In genomic region chr12:52213541-52214420, GRCh38 we compare ENCODE assay signal across 8 cellular contexts. TPM values are rescaled to one million over a fixed set of nuclear protein-coding genes. Genes with fewer than 3 reads are reported as not detected.
A peak's percentile ranks its signal among the peaks of the same experiment; 100 is the strongest.
DNase-seq lines count a peak whose midpoint lies in the region; ATAC-seq and TF ChIP-seq lines count a peak whose summit lies in the region.

No MANE protein-coding gene starts in this region.

- H4K5ac ChIP-seq in mesendoderm (ENCODE audit: low read length), result no peak overlapping the region

- no peak overlapping the region for H3K18ac ChIP-seq in mesendoderm (ENCODE audit: low read length)

- H3K4me2 ChIP-seq in mesendoderm (ENCODE audit: low read length), result no peak overlapping the region

- H3K4ac ChIP-seq in mesendoderm (ENCODE audit: low read depth, low read length), result no peak overlapping the region

- H3K79me2 ChIP-seq in mesendoderm (ENCODE audit: control insufficient read depth, insufficient read depth, low read length), result no peaks in the 10 kb centered on the region

- H3K27me3 ChIP-seq in BJ (ENCODE audit: control insufficient read depth, insufficient read depth, low read length), result no peaks in the 10 kb centered on the region
- H3K27me3 ChIP-seq in effector memory CD4-positive, alpha-beta T cell (replicated peaks; ENCODE audit: control insufficient read depth, insufficient read depth, low read length, poor library complexity, severe bottlenecking), result no peaks in the 10 kb centered on the region
- H3K27me3 ChIP-seq in mesendoderm (ENCODE audit: insufficient read depth, low read length, poor library complexity), result no peaks in the 10 kb centered on the region

- H2AK5ac ChIP-seq in mesendoderm (ENCODE audit: low read length), result no peak overlapping the region

- H3K36me3 ChIP-seq in BJ (ENCODE audit: control insufficient read depth, insufficient read depth, low read length), result no peaks in the 10 kb centered on the region
- no peaks in the 10 kb centered on the region for H3K36me3 ChIP-seq in effector memory CD4-positive, alpha-beta T cell (ENCODE audit: control insufficient read depth, insufficient read depth, low read length)
- no peaks in the 10 kb centered on the region for H3K36me3 ChIP-seq in mesendoderm (ENCODE audit: control insufficient read depth, insufficient read depth, low read length)

- no peak overlapping the region for H2BK5ac ChIP-seq in mesendoderm (ENCODE audit: low read length)

- no peaks in the 10 kb centered on the region for H3K4me1 ChIP-seq in effector memory CD4-positive, alpha-beta T cell (ENCODE audit: control insufficient read depth, insufficient read depth, low read length, poor library complexity, severe bottlenecking)
- no peaks in the 10 kb centered on the region for H3K4me1 ChIP-seq in mesendoderm (ENCODE audit: control insufficient read depth, low read depth, low read length)

- no peak overlapping the region for H3K4me3 ChIP-seq in BJ (ENCODE audit: low read depth, low read length)
- H3K4me3 ChIP-seq in effector memory CD4-positive, alpha-beta T cell (ENCODE audit: insufficient read depth, low read depth, low read length, poor library complexity, severe bottlenecking), result no peak overlapping the region
- no peak overlapping the region for H3K4me3 ChIP-seq in mesendoderm (ENCODE audit: low read length)

- no peak overlapping the region for H3K56ac ChIP-seq in mesendoderm (ENCODE audit: low read length)

- no peak overlapping the region for H2BK120ac ChIP-seq in mesendoderm (ENCODE audit: low read depth, low read length)

- H3K79me1 ChIP-seq in mesendoderm (ENCODE audit: low read length), result no peaks in the 10 kb centered on the region

- H2BK15ac ChIP-seq in mesendoderm (replicated peaks; ENCODE audit: low read depth), result no peak overlapping the region

- peak; percentile 43 for ATAC-seq in GM19324 (IDR thresholded peaks at IDR 0.05; ENCODE audit: low FRiP score, unreplicated experiment)
- no peak for ATAC-seq in HG02759 (IDR thresholded peaks at IDR 0.05; ENCODE audit: unreplicated experiment)

- H3K27ac ChIP-seq in effector memory CD4-positive, alpha-beta T cell (ENCODE audit: insufficient read depth, low read length, poor library complexity, severe bottlenecking), result no peak overlapping the region
- no peak overlapping the region for H3K27ac ChIP-seq in mesendoderm (ENCODE audit: low read depth, low read length)

- DNase-seq in BJ (ENCODE audit: low read depth) (no peak), NCI-H226 (peak; percentile 79), mesendoderm (peak; percentile 89)
- peak; percentile 10 to 33 for DNase-seq in activated CD4-positive, alpha-beta T cell treated with anti-CD3 and anti-CD28 coated beads, Interleukin-2, amount 50 U/mL, for 24 hours (ENCODE audit: low read depth in 1 of 2, low spot score in 1 of 2)
- peak in 2 of 3 donors; percentile 9 to 27 for DNase-seq in effector memory CD4-positive, alpha-beta T cell
- DNase-seq in stimulated activated CD8-positive, alpha-beta memory T cell treated with anti-CD3 and anti-CD28 coated beads, Interleukin-7, amount 100 ng/mL, for 48 hours (ENCODE audit: extremely low read depth in 1 of 2, low read depth in 1 of 2), result peak; percentile 11 to 27

- H4K8ac ChIP-seq in mesendoderm (ENCODE audit: low read depth, low read length), result no peak overlapping the region

- H3K9ac ChIP-seq in mesendoderm (ENCODE audit: low read length), result no peak overlapping the region

- CTCF ChIA-PET in BJ (lab: Yijun Ruan, JAX), result interaction anchor here (0.6 to 5.3 kb wide), 39 partner anchors 8 to 767 kb away, joined by 3 to 45 read pairs (median 6); partner anchors contain the start of gene KRT80

- no peaks in the 10 kb centered on the region for H3K9me3 ChIP-seq in effector memory CD4-positive, alpha-beta T cell (ENCODE audit: control insufficient read depth, low read length)

- peak; percentile 100 for TF ChIP-seq CTCF in BJ (IDR thresholded peaks at IDR 0.05; ENCODE audit: insufficient read depth, low read depth, low read length)

- WGBS in mesendoderm (ENCODE audit: extremely low coverage, insufficient coverage, low lambda C conversion rate), result no CpG with 5 or more reads among the region's 13 CpGs

- POLR2A ChIA-PET in BJ (lab: Charles Lee), result no interaction called here

- H3K23ac ChIP-seq in mesendoderm (ENCODE audit: low read length), result no peak overlapping the region

RNA-seq across cellular contexts. Expression of gene KRT7, which starts 19.3 kb away (rescaled TPM):
- 238 and 659 TPM in 2 replicates for polyA plus RNA-seq in BJ (2011; rRNA removed)
- 253 and 288 TPM in 2 replicates for polyA minus RNA-seq in BJ (2011; rRNA and poly(A)+ RNA removed)
- polyA plus RNA-seq in mesendoderm (2013, experiment 1 of 2), result 0.83 TPM
- 0.88 TPM for polyA plus RNA-seq in mesendoderm (2013, experiment 2 of 2)

RNA-seq across cellular contexts. Expression of gene KRT80, which starts 22.0 kb away (rescaled TPM):
- 4.2 and 5.9 TPM in 2 replicates for polyA plus RNA-seq in BJ (2011; rRNA removed)
- polyA minus RNA-seq in BJ (2011; rRNA and poly(A)+ RNA removed), result 3.1 and 4.0 TPM in 2 replicates
- polyA plus RNA-seq in mesendoderm (2013, experiment 1 of 2), result 0.21 TPM
- 0.24 TPM for polyA plus RNA-seq in mesendoderm (2013, experiment 2 of 2)
